In genomic region chr15:68298882-68299381, GRCh38 we compare ENCODE assay signal across 1 cellular context.
TF ChIP-seq lines count a peak whose summit lies in the region.

No MANE protein-coding gene starts in this region.

TF ChIP-seq in K562, 482 proteins besides CTCF, POLR2A, EP300 and RAD21 (continued from another document):
- TF ChIP-seq BHLHE40 (IDR thresholded peaks at IDR 0.05; ENCODE audit: low read length) (no peak), MED1 (CRISPR knock-in tag; IDR thresholded peaks at IDR 0.05; ENCODE audit: borderline replicate concordance) (no peak)
TF ChIP-seq in K562: peak in this region for 0.
